ENCODE assay signal across 19 cellular contexts in the genomic region with DNA sequence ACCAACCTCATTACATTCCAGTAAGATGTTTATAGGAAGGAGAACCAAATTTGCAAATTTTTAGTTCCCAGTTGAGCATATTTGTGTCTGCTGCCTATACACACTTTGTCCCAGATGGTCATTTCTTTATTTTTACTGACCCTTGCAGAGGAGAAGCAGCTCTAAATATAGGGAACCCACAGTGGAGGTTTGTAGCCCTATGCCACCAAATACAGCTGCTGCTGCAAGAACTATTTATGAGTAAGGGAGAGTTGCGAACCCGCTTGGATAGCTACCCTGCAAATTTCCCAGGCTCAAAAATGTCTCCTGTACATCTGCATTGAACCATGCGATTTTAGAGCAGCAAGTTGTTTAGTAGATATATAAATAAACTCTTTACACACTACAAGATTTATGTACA.
"Had no signal": no experiment of that assay in that cellular context is flagged by ENCODE, and none has a peak within 500 bp of the region (broad histone marks: within the 10 kb centered on the region; RNA-seq: fewer than 3 reads in every experiment).

No MANE protein-coding gene starts in this region.

- H3K27ac ChIP-seq: coronary artery, esophagus muscularis mucosa, foreskin keratinocyte, gastroesophageal sphincter, heart right ventricle, left lung, lower lobe of right lung had no signal

- ATAC-seq: foreskin keratinocyte, gastroesophageal sphincter, heart right ventricle, left cardiac atrium, left lung, left ventricle myocardium superior, lower lobe of right lung had no signal

- H3K4me3 ChIP-seq: coronary artery, dorsolateral prefrontal cortex, esophagus muscularis mucosa, gastroesophageal sphincter, heart right ventricle, left lung, lower lobe of right lung had no signal

- H3K4me1 ChIP-seq: esophagus muscularis mucosa, foreskin keratinocyte, gastroesophageal sphincter, heart right ventricle, left lung, lower lobe of right lung had no signal

- H3K9me3 ChIP-seq: esophagus muscularis mucosa, gastroesophageal sphincter, heart right ventricle, left lung, lower lobe of right lung had no signal

- H3K36me3 ChIP-seq: esophagus muscularis mucosa, gastroesophageal sphincter, heart right ventricle, left lung, lower lobe of right lung had no signal

- H3K27me3 ChIP-seq: dorsolateral prefrontal cortex, esophagus muscularis mucosa, gastroesophageal sphincter, heart right ventricle, left lung had no signal

- DNase-seq: cerebellar nuclear complex; dermis blood vessel endothelial cell; dorsolateral prefrontal cortex; effector CD4-positive, alpha-beta T cell; effector memory CD4-positive, alpha-beta T cell; foreskin keratinocyte; glutamatergic neuron; head of caudate nucleus; heart right ventricle; hippocampal formation; left cardiac atrium; left lung; left ventricle myocardium superior; lower lobe of right lung; mesendoderm; midbrain had no signal
